Comparison of ENCODE assay signal across 12 cellular contexts in the genomic region with DNA sequence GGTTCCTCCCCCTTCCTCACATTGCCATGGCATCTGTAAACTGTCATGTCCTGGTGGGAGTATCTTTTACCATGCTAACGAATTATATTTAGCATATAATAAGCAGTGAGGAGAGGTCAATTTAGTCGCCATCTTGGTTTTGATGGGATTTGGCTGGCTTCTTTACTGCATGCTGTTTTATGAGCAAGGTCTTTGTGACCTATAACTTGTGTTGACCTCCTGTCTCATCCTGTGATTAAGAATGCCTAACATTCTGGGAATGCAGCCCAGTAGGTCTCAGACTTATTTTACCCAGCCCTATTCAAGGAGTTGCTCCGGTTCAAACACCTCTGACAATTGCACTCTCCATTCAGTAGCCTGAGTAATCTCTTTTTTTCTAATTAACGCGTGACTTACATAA. TPM values are rescaled to one million over a fixed set of nuclear protein-coding genes. Genes with fewer than 3 reads are reported as not detected.
A peak's percentile ranks its signal among the peaks of the same experiment; 100 is the strongest.
DNase-seq lines count a peak whose midpoint lies in the region; ATAC-seq and TF ChIP-seq lines count a peak whose summit lies in the region.
"Had no signal": no experiment of that assay in that cellular context is flagged by ENCODE, and none has a peak within 500 bp of the region (broad histone marks: within the 10 kb centered on the region; RNA-seq: fewer than 3 reads in every experiment).

No MANE protein-coding gene starts in this region.

- H3K4me3 Mint-ChIP-seq in activated CD8-positive, alpha-beta T cell treated with anti-CD3 and anti-CD28 coated beads, Interleukin-2, amount 10 ng/mL, durations not matched to agents 7 days and 5 days = peak overlapping the region; percentile 32
- H3K4me3 Mint-ChIP-seq in activated CD8-positive, alpha-beta T cell treated with anti-CD3 and anti-CD28 coated beads for 36 hours = no peak overlapping the region

- peaks cover 7% of the 10 kb centered on the region for H3K27me3 Mint-ChIP-seq in activated CD8-positive, alpha-beta T cell treated with anti-CD3 and anti-CD28 coated beads, Interleukin-2, amount 10 ng/mL, durations not matched to agents 7 days and 5 days (ENCODE audit: low read depth)
- peaks cover 3% of the 10 kb centered on the region for H3K27me3 Mint-ChIP-seq in activated CD8-positive, alpha-beta T cell treated with anti-CD3 and anti-CD28 coated beads for 36 hours

- TF ChIP-seq CTCF in activated CD8-positive, alpha-beta T cell treated with anti-CD3 and anti-CD28 coated beads for 36 hours (IDR thresholded peaks at IDR 0.05) = no peak
- TF ChIP-seq CTCF in fibroblast of villous mesenchyme (IDR thresholded peaks at IDR 0.05; ENCODE audit: insufficient read depth, low read depth, low read length) (no peak), retinal pigment epithelial cell (conservative IDR thresholded peaks at IDR 0.05; ENCODE audit: low read depth, low read length) (no peak), spleen (IDR thresholded peaks at IDR 0.05 in 8 of 11, conservative IDR thresholded peaks at IDR 0.05 in 3 of 11) (no peak)

- DNase-seq in activated CD8-positive, alpha-beta T cell treated with anti-CD3 and anti-CD28 coated beads, Interleukin-2, amount 10 ng/mL, durations not matched to agents 7 days and 5 days = no peak
- no peak for DNase-seq in activated CD8-positive, alpha-beta T cell treated with anti-CD3 and anti-CD28 coated beads for 36 hours
- DNase-seq in SK-N-MC (ENCODE audit: low read depth, low spot score) (no peak), fibroblast of villous mesenchyme (ENCODE audit: low read depth) (no peak), retinal pigment epithelial cell (ENCODE audit: low read depth) (peak; percentile 54), NCI-H128 (lab: John Stamatoyannopoulos, UW; ENCODE audit: unreplicated experiment) (no peak), spleen (no peak)
- no peak for DNase-seq in activated CD4-positive, CD25-positive, alpha-beta regulatory T cell treated with anti-CD3 and anti-CD28 coated beads, Interleukin-2, amount 50 U/mL, for 72 hours
- DNase-seq: caudate nucleus; stimulated activated naive B cell treated with anti-CD40 and anti-IgM and Interleukin-4, amounts not matched to agents 10 μg/mL and 1 μg/mL and 100 μg/mL, for 72 hours had no signal

- H3K36me3 Mint-ChIP-seq in activated CD8-positive, alpha-beta T cell treated with anti-CD3 and anti-CD28 coated beads, Interleukin-2, amount 10 ng/mL, durations not matched to agents 7 days and 5 days (ENCODE audit: low read depth) = peaks cover 13% of the 10 kb centered on the region
- peaks cover 25% of the 10 kb centered on the region for H3K36me3 Mint-ChIP-seq in activated CD8-positive, alpha-beta T cell treated with anti-CD3 and anti-CD28 coated beads for 36 hours (ENCODE audit: low read depth)

- intact Hi-C loops in activated CD8-positive, alpha-beta T cell treated with anti-CD3 and anti-CD28 coated beads for 36 hours (cut with micrococcal nuclease) = no loop called here
- intact Hi-C loops in spleen (cut with DNase I; ENCODE audit: low total_unique reads) = no loop called here

- WGBS in spleen, 5 donors = 80 to 90% (median 87%) methylated on average over 5 of the region's 5 CpGs

- H3K4me3 ChIP-seq in SK-N-MC (no peak overlapping the region), fibroblast of villous mesenchyme (ENCODE audit: low read depth, low read length) (peak overlapping the region; percentile 22), retinal pigment epithelial cell (ENCODE audit: low read length) (peak overlapping the region; percentile 98), spleen (no peak overlapping the region)
- H3K4me3 ChIP-seq: gastroesophageal sphincter had no signal

- no peak overlapping the region for H3K27ac Mint-ChIP-seq in activated CD8-positive, alpha-beta T cell treated with anti-CD3 and anti-CD28 coated beads, Interleukin-2, amount 10 ng/mL, durations not matched to agents 7 days and 5 days
- no peak overlapping the region for H3K27ac Mint-ChIP-seq in activated CD8-positive, alpha-beta T cell treated with anti-CD3 and anti-CD28 coated beads for 36 hours
- H3K27ac Mint-ChIP-seq: stimulated activated naive B cell treated with anti-CD40 and anti-IgM and Interleukin-4, amounts not matched to agents 10 μg/mL and 1 μg/mL and 100 μg/mL, for 72 hours had no signal

- TF ChIP-seq POLR2A in spleen (IDR thresholded peaks at IDR 0.05) = no peak

- peaks cover 0 to 21% (median 0%) of the 10 kb centered on the region in 7 donors for H3K27me3 ChIP-seq in spleen (replicated peaks in 1 of 7)

- POLR2A ChIA-PET in activated CD8-positive, alpha-beta T cell treated with anti-CD3 and anti-CD28 coated beads, Interleukin-2, amount 10 ng/mL, durations not matched to agents 7 days and 5 days (lab: Charles Lee) = no interaction called here
- POLR2A ChIA-PET in activated CD8-positive, alpha-beta T cell treated with anti-CD3 and anti-CD28 coated beads for 36 hours (lab: Charles Lee) = no interaction called here

- no peak for ATAC-seq in activated CD8-positive, alpha-beta T cell treated with anti-CD3 and anti-CD28 coated beads, Interleukin-2, amount 10 ng/mL, durations not matched to agents 7 days and 5 days
- no peak for ATAC-seq in activated CD8-positive, alpha-beta T cell treated with anti-CD3 and anti-CD28 coated beads for 36 hours
- ATAC-seq: gastroesophageal sphincter; stimulated activated naive B cell treated with anti-CD40 and anti-IgM and Interleukin-4, amounts not matched to agents 10 μg/mL and 1 μg/mL and 100 μg/mL, for 72 hours had no signal

- peaks cover 22 to 37% (median 34%) of the 10 kb centered on the region in 6 donors for H3K4me1 ChIP-seq in spleen

- no peaks in the 10 kb centered on the region for H3K9me3 ChIP-seq in SK-N-MC (ENCODE audit: low read depth, low read length)
- no peaks in the 10 kb centered on the region for H3K9me3 ChIP-seq in spleen
- H3K9me3 ChIP-seq: gastroesophageal sphincter had no signal

- CTCF ChIA-PET in activated CD8-positive, alpha-beta T cell treated with anti-CD3 and anti-CD28 coated beads, Interleukin-2, amount 10 ng/mL, durations not matched to agents 7 days and 5 days (lab: Charles Lee) = interaction anchor here (2.3 kb wide), 1 partner anchor 124 kb away, joined by 12 read pairs; no protein-coding TSS in a partner anchor
- CTCF ChIA-PET in activated CD8-positive, alpha-beta T cell treated with anti-CD3 and anti-CD28 coated beads for 36 hours (lab: Charles Lee) = interaction anchor here (2.5 kb wide), 1 partner anchor 119 kb away, joined by 17 read pairs; no protein-coding TSS in a partner anchor

- peaks cover 31% of the 10 kb centered on the region for H3K4me1 Mint-ChIP-seq in activated CD8-positive, alpha-beta T cell treated with anti-CD3 and anti-CD28 coated beads, Interleukin-2, amount 10 ng/mL, durations not matched to agents 7 days and 5 days (ENCODE audit: low read depth)
- H3K4me1 Mint-ChIP-seq in activated CD8-positive, alpha-beta T cell treated with anti-CD3 and anti-CD28 coated beads for 36 hours (ENCODE audit: low read depth) = peaks cover 12% of the 10 kb centered on the region

- peak overlapping the region; percentile 91 for H3K27ac ChIP-seq in SK-N-MC
- H3K27ac ChIP-seq in spleen = no peak overlapping the region

- H3K36me3 ChIP-seq in SK-N-MC (ENCODE audit: insufficient read depth, low read length) (peaks cover 19% of the 10 kb centered on the region), spleen (peaks cover 0 to 13% (median 4%) of the 10 kb centered on the region in 6 donors)
- H3K36me3 ChIP-seq: gastroesophageal sphincter had no signal

- no peak overlapping the region for H3K9ac ChIP-seq in SK-N-MC (ENCODE audit: insufficient read length)

- H3K9me3 Mint-ChIP-seq in activated CD8-positive, alpha-beta T cell treated with anti-CD3 and anti-CD28 coated beads, Interleukin-2, amount 10 ng/mL, durations not matched to agents 7 days and 5 days (ENCODE audit: insufficient read depth) = no peaks in the 10 kb centered on the region
- H3K9me3 Mint-ChIP-seq in activated CD8-positive, alpha-beta T cell treated with anti-CD3 and anti-CD28 coated beads for 36 hours = no peaks in the 10 kb centered on the region
- H3K9me3 Mint-ChIP-seq: IgD-negative memory B cell; stimulated activated naive B cell treated with anti-CD40 and anti-IgM and Interleukin-4, amounts not matched to agents 10 μg/mL and 1 μg/mL and 100 μg/mL, for 72 hours had no signal

RNA-seq across cellular contexts. Expression of a gene that starts 2.1 kb away (rescaled TPM):
- 100 to 1,000 TPM; 352 to 353 TPM for total RNA-seq in activated CD8-positive, alpha-beta T cell treated with anti-CD3 and anti-CD28 coated beads, Interleukin-2, amount 10 ng/mL, durations not matched to agents 7 days and 5 days
- total RNA-seq in activated CD8-positive, alpha-beta T cell treated with anti-CD3 and anti-CD28 coated beads for 36 hours = 100 to 1,000 TPM; 789 to 814 TPM
- total RNA-seq in fibroblast of villous mesenchyme (838 and 849 TPM in 2 replicates), spleen (100 to 1,000 TPM; 379 to 490 (median 468) TPM)
- polyA plus RNA-seq in spleen = 100 to 1,000 TPM; 105 to 132 (median 119) TPM

RNA-seq across cellular contexts. Expression of a gene that starts 45.7 kb away (rescaled TPM):
- total RNA-seq in activated CD8-positive, alpha-beta T cell treated with anti-CD3 and anti-CD28 coated beads, Interleukin-2, amount 10 ng/mL, durations not matched to agents 7 days and 5 days = 1 to 10 TPM; 1.0 to 1.4 TPM
- total RNA-seq in activated CD8-positive, alpha-beta T cell treated with anti-CD3 and anti-CD28 coated beads for 36 hours = 1 to 10 TPM; 1.1 to 1.6 TPM
- total RNA-seq in fibroblast of villous mesenchyme (36.7 and 46.1 TPM in 2 replicates), spleen (100 to 1,000 TPM in 6 of 7 donors, 10 to 100 TPM in 1; 72.4 to 301 (median 170) TPM)
- 100 to 1,000 TPM in 1 of 3 donors, 10 to 100 TPM in 2; 36.6 to 159 (median 67.5) TPM for polyA plus RNA-seq in spleen
- polyA plus RNA-seq: IgD-negative memory B cell had no signal

RNA-seq across cellular contexts. Expression of a gene that starts 55.3 kb away (rescaled TPM):
- total RNA-seq in activated CD8-positive, alpha-beta T cell treated with anti-CD3 and anti-CD28 coated beads, Interleukin-2, amount 10 ng/mL, durations not matched to agents 7 days and 5 days = under 1 TPM; 0.44 to 0.95 TPM
- 1 to 10 TPM; 3.4 to 4.9 TPM for total RNA-seq in activated CD8-positive, alpha-beta T cell treated with anti-CD3 and anti-CD28 coated beads for 36 hours
- total RNA-seq in fibroblast of villous mesenchyme (989 and 1,804 TPM in 2 replicates), spleen (10 to 100 TPM; 23.3 to 57.2 (median 26.0) TPM)
- 10 to 100 TPM; 16.8 to 23.0 (median 18.4) TPM for polyA plus RNA-seq in spleen

Comparison
In these comparisons a context has a peak if more than half of its experiments do, and no peak if none do; other contexts are left out.
1. H3K4me3 ChIP-seq: peak in fibroblast of villous mesenchyme (single experiment) and retinal pigment epithelial cell (single experiment); none in SK-N-MC (single experiment) and spleen (0 of 8).
2. RNA of a gene that starts 45.7 kb away (total RNA-seq): 72.4 to 301 TPM in spleen and 36.7 to 46.1 TPM in fibroblast of villous mesenchyme; 1.1 to 1.6 TPM in activated CD8-positive, alpha-beta T cell treated with anti-CD3 and anti-CD28 coated beads for 36 hours and 1.0 to 1.4 TPM in activated CD8-positive, alpha-beta T cell treated with anti-CD3 and anti-CD28 coated beads, Interleukin-2, amount 10 ng/mL, durations not matched to agents 7 days and 5 days; every median in the first group is over 10 times any median in the second.
3. RNA of a gene that starts 55.3 kb away (total RNA-seq): 989 to 1,804 TPM in fibroblast of villous mesenchyme; 23.3 to 57.2 TPM in spleen, 3.4 to 4.9 TPM in activated CD8-positive, alpha-beta T cell treated with anti-CD3 and anti-CD28 coated beads for 36 hours and 0.44 to 0.95 TPM in activated CD8-positive, alpha-beta T cell treated with anti-CD3 and anti-CD28 coated beads, Interleukin-2, amount 10 ng/mL, durations not matched to agents 7 days and 5 days; every median in the first group is over 10 times any median in the second.